Comparison of ENCODE assay signal across 23 cellular contexts in the genomic region with DNA sequence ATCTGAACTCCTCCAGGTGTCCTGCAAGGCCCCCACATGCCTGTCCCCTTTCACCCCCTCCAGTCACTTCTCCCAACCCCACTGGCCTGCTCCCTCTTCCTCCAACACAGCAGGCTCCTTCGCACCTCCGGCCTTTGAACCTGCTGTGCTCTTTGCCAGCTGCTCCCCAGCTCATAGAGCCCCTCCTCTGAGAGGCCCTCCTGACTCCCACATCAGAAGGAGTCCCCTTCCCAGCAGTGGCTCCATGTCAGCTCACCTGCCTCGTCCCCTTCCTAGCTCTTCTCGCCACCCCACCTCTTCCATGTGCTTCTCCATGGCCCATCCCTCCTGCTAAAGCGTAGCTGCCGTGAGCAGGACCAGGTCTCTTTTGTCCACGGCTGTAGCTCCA. TPM values are rescaled to one million over a fixed set of nuclear protein-coding genes. Genes with fewer than 3 reads are reported as not detected.
DNase-seq lines count a peak whose midpoint lies in the region; ATAC-seq and TF ChIP-seq lines count a peak whose summit lies in the region.
"Had no signal": no experiment of that assay in that cellular context is flagged by ENCODE, and none has a peak within 500 bp of the region (broad histone marks: within the 10 kb centered on the region; RNA-seq: fewer than 3 reads in every experiment).

No MANE protein-coding gene starts in this region.

- no peaks in the 10 kb centered on the region for H3K9me3 Mint-ChIP-seq in type B pancreatic cell
- H3K9me3 Mint-ChIP-seq: immature natural killer cell, nephron progenitor cell had no signal

- no peak for DNase-seq in cardiac muscle cell (ENCODE audit: low read depth in 1 of 2, low spot score in 1 of 2)
- no peak for DNase-seq in right cardiac atrium
- DNase-seq in caudate nucleus (lab: John Stamatoyannopoulos, UW) = no peak
- DNase-seq in type B pancreatic cell (ENCODE audit: extremely low spot score, unreplicated experiment) = no peak
- DNase-seq in MV-4-11 (lab: John Stamatoyannopoulos, UW) = no peak
- DNase-seq in NCI-H2081 (lab: John Stamatoyannopoulos, UW) = no peak
- DNase-seq: activated CD8-positive, alpha-beta memory T cell treated with anti-CD3 and anti-CD28 coated beads, Interleukin-2, amount 50 U/mL, for 4 hours; BE2C; esophagus squamous epithelium; H7; hippocampal formation; immature natural killer cell; Kasumi-1; NCI-H2029; NCI-H446; NCI-H82; nephron progenitor cell; Right ventricle myocardium superior; sigmoid colon; stimulated activated CD4-positive, alpha-beta T cell treated with anti-CD3 and anti-CD28 coated beads, Interleukin-15, amount 100 ng/mL, for 24 hours had no signal

- peak overlapping the region; percentile 23 for H3K27ac Mint-ChIP-seq in type B pancreatic cell
- H3K27ac Mint-ChIP-seq: activated naive CD8-positive, alpha-beta T cell; immature natural killer cell had no signal

- no peaks in the 10 kb centered on the region for H3K36me3 ChIP-seq in cardiac muscle cell
- H3K36me3 ChIP-seq in mucosa of rectum (ENCODE audit: control insufficient read depth in 2 of 2, insufficient read depth in 2 of 2, low read length in 2 of 2) = no peaks in the 10 kb centered on the region
- H3K36me3 ChIP-seq: esophagus squamous epithelium, sigmoid colon had no signal

- peaks cover 4% of the 10 kb centered on the region for H3K36me3 Mint-ChIP-seq in type B pancreatic cell
- H3K36me3 Mint-ChIP-seq: activated naive CD8-positive, alpha-beta T cell; immature natural killer cell had no signal

- H3K4me3 ChIP-seq in cardiac muscle cell (no peak overlapping the region), right cardiac atrium (ENCODE audit: low read length) (no peak overlapping the region), mucosa of rectum (ENCODE audit: low read length in 2 of 2) (no peak overlapping the region)
- H3K4me3 ChIP-seq: esophagus squamous epithelium, sigmoid colon had no signal

- H3K4me1 ChIP-seq in cardiac muscle cell (ENCODE audit: low read depth) = peaks cover 11% of the 10 kb centered on the region
- H3K4me1 ChIP-seq in right cardiac atrium (ENCODE audit: control insufficient read depth, insufficient read depth, low read length) = peaks cover 15% of the 10 kb centered on the region
- peaks cover 22 to 33% of the 10 kb centered on the region in 2 donors for H3K4me1 ChIP-seq in mucosa of rectum (ENCODE audit: control insufficient read depth in 2 of 2, insufficient read depth in 2 of 2, low read length in 2 of 2)

- WGBS in right cardiac atrium = 88% methylated on average over 7 of the region's 7 CpGs

- no peaks in the 10 kb centered on the region for H3K27me3 ChIP-seq in cardiac muscle cell
- no peaks in the 10 kb centered on the region for H3K27me3 ChIP-seq in right cardiac atrium (ENCODE audit: control insufficient read depth, insufficient read depth)
- no peaks in the 10 kb centered on the region for H3K27me3 ChIP-seq in mucosa of rectum (ENCODE audit: control insufficient read depth in 2 of 2, insufficient read depth in 2 of 2, low read length in 2 of 2)
- H3K27me3 ChIP-seq: BE2C, esophagus squamous epithelium, sigmoid colon had no signal

- H3K9ac ChIP-seq in mucosa of rectum (ENCODE audit: low read depth in 1 of 2, low read length in 2 of 2) = no peak overlapping the region

- TF ChIP-seq CTCF in cardiac muscle cell (IDR thresholded peaks at IDR 0.05; ENCODE audit: low read depth, low read length) (no peak), type B pancreatic cell (conservative IDR thresholded peaks at IDR 0.05) (no peak)

- H3K4me3 Mint-ChIP-seq in type B pancreatic cell = no peak overlapping the region
- H3K4me3 Mint-ChIP-seq: activated naive CD8-positive, alpha-beta T cell; immature natural killer cell; nephron progenitor cell had no signal

- intact Hi-C loops in right cardiac atrium (cut with DNase I) = no loop called here

- ATAC-seq in right cardiac atrium = no peak
- no peak for ATAC-seq in HG02623 (IDR thresholded peaks at IDR 0.05; ENCODE audit: unreplicated experiment)

- H3K27ac ChIP-seq in cardiac muscle cell (peak overlapping the region; percentile 54), right cardiac atrium (ENCODE audit: low read length) (no peak overlapping the region), caudate nucleus (ENCODE audit: low read depth, low read length) (peak overlapping the region; percentile 39), mucosa of rectum (ENCODE audit: low read depth in 2 of 2, low read length in 2 of 2) (peak overlapping the region; percentile 77 to 81)

- H3K9me3 ChIP-seq in cardiac muscle cell (ENCODE audit: low read depth) (no peaks in the 10 kb centered on the region), right cardiac atrium (ENCODE audit: control insufficient read depth, low read length) (no peaks in the 10 kb centered on the region), mucosa of rectum (ENCODE audit: control insufficient read depth in 2 of 2, low read length in 2 of 2) (no peaks in the 10 kb centered on the region)
- H3K9me3 ChIP-seq: BE2C, esophagus squamous epithelium, sigmoid colon had no signal

- no peaks in the 10 kb centered on the region for H3K27me3 Mint-ChIP-seq in type B pancreatic cell
- H3K27me3 Mint-ChIP-seq: activated naive CD8-positive, alpha-beta T cell had no signal

- peaks cover 17% of the 10 kb centered on the region for H3K4me1 Mint-ChIP-seq in type B pancreatic cell (ENCODE audit: unreplicated experiment)
- H3K4me1 Mint-ChIP-seq: immature natural killer cell had no signal

RNA-seq across cellular contexts. Expression of a gene that starts 22.1 kb away (rescaled TPM):
- total RNA-seq in cardiac muscle cell (37.7 and 37.9 TPM in 2 replicates), right cardiac atrium (10 to 100 TPM; 15.7 to 22.9 (median 20.0) TPM), type B pancreatic cell (ENCODE audit: low replicate concordance) (23.4 and 27.7 TPM in 2 replicates)
- polyA plus RNA-seq in cardiac muscle cell (42.5 and 46.3 TPM in 2 replicates), right cardiac atrium (17.0 TPM)
